10 cellular contexts compared by ENCODE assay signal in genomic region chr15:77028451-77029165, GRCh38. TPM values are rescaled to one million over a fixed set of nuclear protein-coding genes. Genes with fewer than 3 reads are reported as not detected.
DNase-seq lines count a peak whose midpoint lies in the region; ATAC-seq, FAIRE-seq and TF ChIP-seq lines count a peak whose summit lies in the region.
"Had no signal": no experiment of that assay in that cellular context is flagged by ENCODE, and none has a peak within 500 bp of the region (broad histone marks: within the 10 kb centered on the region; RNA-seq: fewer than 3 reads in every experiment).

No MANE protein-coding gene starts in this region.

- H3K4me1 ChIP-seq in HUES6 (ENCODE audit: control insufficient read depth, insufficient read depth, low read length), result peaks cover 18% of the 10 kb centered on the region
- no peaks in the 10 kb centered on the region; the same call in 1 of the 2 replicates for H3K4me1 ChIP-seq in iPS-20b (ENCODE audit: insufficient read depth, low read length)
- peaks cover 4 to 43% (median 24%) of the 10 kb centered on the region in 3 donors for H3K4me1 ChIP-seq in skeletal muscle tissue (ENCODE audit: control insufficient read depth in 3 of 3, insufficient read depth in 3 of 3, low read length in 3 of 3)

- H3K4me3 ChIP-seq in HUES6 (ENCODE audit: low read depth, low read length) (peak overlapping the region; percentile 38), astrocyte of the spinal cord (ENCODE audit: low read depth, low read length) (peak overlapping the region; percentile 33), iPS-20b (ENCODE audit: low read length) (peak overlapping the region; percentile 66; the same call in 1 of the 2 replicates), skeletal muscle tissue (ENCODE audit: low read length in 3 of 3) (peak overlapping the region; percentile 2 to 35 (median 29))

- H3K36me3 ChIP-seq in HUES6 (ENCODE audit: control insufficient read depth, insufficient read depth, low read length) (no peaks in the 10 kb centered on the region), iPS-20b (ENCODE audit: insufficient read depth, low read depth, low read length) (no peaks in the 10 kb centered on the region), skeletal muscle tissue (ENCODE audit: control insufficient read depth in 3 of 3, insufficient read depth in 3 of 3, low read length in 3 of 3) (no peaks in the 10 kb centered on the region)

- H3K27ac ChIP-seq in HUES6 (ENCODE audit: low read depth, low read length) (no peak overlapping the region), iPS-20b (ENCODE audit: low read length) (no peak overlapping the region), skeletal muscle tissue (ENCODE audit: low read depth, low read length) (no peak overlapping the region), substantia nigra (ENCODE audit: low read depth, low read length, poor library complexity, severe bottlenecking) (no peak overlapping the region)

- H3K27me3 ChIP-seq in HUES6 (ENCODE audit: control insufficient read depth, insufficient read depth, low read length), result 0 out of 2 replicates have a peak, but pooled peaks cover 4% of the 10 kb centered on the region
- H3K27me3 ChIP-seq in iPS-20b (ENCODE audit: insufficient read depth, low read length), result peaks cover 30% of the 10 kb centered on the region; the same call in 1 of the 2 replicates
- H3K27me3 ChIP-seq in skeletal muscle tissue (ENCODE audit: control insufficient read depth in 3 of 3, insufficient read depth in 3 of 3, low read length in 3 of 3), result peaks cover 0 to 4% (median 0%) of the 10 kb centered on the region in 3 donors

- H3K9ac ChIP-seq in HUES6 (ENCODE audit: low read length) (no peak overlapping the region), iPS-20b (ENCODE audit: low read depth, low read length) (no peak overlapping the region), skeletal muscle tissue (ENCODE audit: low read depth in 1 of 3, low read length in 3 of 3) (peak overlapping the region in 1 of 3 donors; percentile 20)

- DNase-seq in astrocyte of the spinal cord (ENCODE audit: low read depth, low spot score), result no peak
- DNase-seq in substantia nigra (lab: John Stamatoyannopoulos, UW), result no peak
- no peak for DNase-seq in GM12891 (ENCODE audit: insufficient read length, low spot score)
- DNase-seq: amygdala; NK-92 treated with Interleukin-12 subunit alpha and Interleukin-12 subunit beta, amount 100 ng/mL, for 24 hours had no signal

- no peak for FAIRE-seq in GM12891 (lab: Jason Lieb, UNC)

- H3K9me3 ChIP-seq in HUES6 (ENCODE audit: control insufficient read depth, insufficient read depth, low read depth, low read length) (no peaks in the 10 kb centered on the region), iPS-20b (ENCODE audit: insufficient read depth, low read depth, low read length) (no peaks in the 10 kb centered on the region), skeletal muscle tissue (ENCODE audit: control insufficient read depth in 3 of 3, low read length in 3 of 3) (no peaks in the 10 kb centered on the region)

- no peak for TF ChIP-seq CTCF in astrocyte of the spinal cord (IDR thresholded peaks at IDR 0.05; ENCODE audit: low read depth, low read length)

- TF ChIP-seq POLR2A in GM12891 (IDR thresholded peaks at IDR 0.05; ENCODE audit: low read depth, low read length), result no peak

- in situ Hi-C loops in astrocyte of the spinal cord (cut with HindIII; ENCODE audit: low sequenced_read_pairs), result no loop called here

- no peak for ATAC-seq in GM21737 (IDR thresholded peaks at IDR 0.05; ENCODE audit: unreplicated experiment)
- ATAC-seq: stimulated activated naive CD8-positive, alpha-beta T cell treated with anti-CD3 and anti-CD28 coated beads, Interleukin-15, Interleukin-2, amounts not matched to agents 100 U/mL and 50 U/mL, for 24 hours had no signal

TF ChIP-seq in GM12891, 5 proteins besides CTCF, POLR2A, EP300 and RAD21:
- TF ChIP-seq SPI1 (IDR thresholded peaks at IDR 0.05; ENCODE audit: low read depth, low read length) (no peak), POU2F2 (IDR thresholded peaks at IDR 0.05; ENCODE audit: low read depth, low read length) (no peak), TAF1 (IDR thresholded peaks at IDR 0.05; ENCODE audit: low read depth, low read length) (no peak), POLR2AphosphoS5 (IDR thresholded peaks at IDR 0.05; ENCODE audit: low read depth, low read length) (no peak), PAX5 (IDR thresholded peaks at IDR 0.05; ENCODE audit: insufficient read depth, low read length, severe bottlenecking) (no peak)
TF ChIP-seq in GM12891: peak in this region for 0.

RNA-seq across cellular contexts. Expression of gene PSTPIP1, which starts 33.7 kb away (rescaled TPM):
- 2.1 TPM for total RNA-seq in skeletal muscle tissue
- polyA plus RNA-seq in GM12891 (2012; ENCODE audit: low read depth, missing spikeins), result 5.2 TPM

RNA-seq across cellular contexts. Expression of gene TSPAN3, which starts 42.3 kb away (rescaled TPM):
- total RNA-seq in skeletal muscle tissue, result 236 TPM
- 34.5 TPM for polyA plus RNA-seq in GM12891 (2012; ENCODE audit: low read depth, missing spikeins)
